Comparison of ENCODE assay signal across 1 cellular context in genomic region chr3:9786209-9786739, GRCh38.
A peak's percentile ranks its signal among the peaks of the same experiment; 100 is the strongest.
TF ChIP-seq lines count a peak whose summit lies in the region.

No MANE protein-coding gene starts in this region.

TF ChIP-seq in K562, 482 proteins besides CTCF, POLR2A, EP300 and RAD21 (continued from another document and continues in another):
- no peak for TF ChIP-seq MGA (IDR thresholded peaks at IDR 0.05)
- no peak for TF ChIP-seq ZNF175 (CRISPR knock-in tag; IDR thresholded peaks at IDR 0.05; ENCODE audit: low read depth)
- TF ChIP-seq, protein P1, sequence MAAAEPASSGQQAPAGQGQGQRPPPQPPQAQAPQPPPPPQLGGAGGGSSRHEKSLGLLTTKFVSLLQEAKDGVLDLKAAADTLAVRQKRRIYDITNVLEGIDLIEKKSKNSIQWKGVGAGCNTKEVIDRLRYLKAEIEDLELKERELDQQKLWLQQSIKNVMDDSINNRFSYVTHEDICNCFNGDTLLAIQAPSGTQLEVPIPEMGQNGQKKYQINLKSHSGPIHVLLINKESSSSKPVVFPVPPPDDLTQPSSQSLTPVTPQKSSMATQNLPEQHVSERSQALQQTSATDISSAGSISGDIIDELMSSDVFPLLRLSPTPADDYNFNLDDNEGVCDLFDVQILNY (CRISPR knock-in tag; IDR thresholded peaks at IDR 0.05): no peak
- no peak for TF ChIP-seq ZBTB43 (CRISPR knock-in tag; IDR thresholded peaks at IDR 0.05)
- TF ChIP-seq EP400 (IDR thresholded peaks at IDR 0.05): peak; percentile 39; the same call in 1 of the 2 replicates
- TF ChIP-seq ZNF586 (CRISPR knock-in tag; conservative IDR thresholded peaks at IDR 0.05): no peak
- TF ChIP-seq, protein P2, sequence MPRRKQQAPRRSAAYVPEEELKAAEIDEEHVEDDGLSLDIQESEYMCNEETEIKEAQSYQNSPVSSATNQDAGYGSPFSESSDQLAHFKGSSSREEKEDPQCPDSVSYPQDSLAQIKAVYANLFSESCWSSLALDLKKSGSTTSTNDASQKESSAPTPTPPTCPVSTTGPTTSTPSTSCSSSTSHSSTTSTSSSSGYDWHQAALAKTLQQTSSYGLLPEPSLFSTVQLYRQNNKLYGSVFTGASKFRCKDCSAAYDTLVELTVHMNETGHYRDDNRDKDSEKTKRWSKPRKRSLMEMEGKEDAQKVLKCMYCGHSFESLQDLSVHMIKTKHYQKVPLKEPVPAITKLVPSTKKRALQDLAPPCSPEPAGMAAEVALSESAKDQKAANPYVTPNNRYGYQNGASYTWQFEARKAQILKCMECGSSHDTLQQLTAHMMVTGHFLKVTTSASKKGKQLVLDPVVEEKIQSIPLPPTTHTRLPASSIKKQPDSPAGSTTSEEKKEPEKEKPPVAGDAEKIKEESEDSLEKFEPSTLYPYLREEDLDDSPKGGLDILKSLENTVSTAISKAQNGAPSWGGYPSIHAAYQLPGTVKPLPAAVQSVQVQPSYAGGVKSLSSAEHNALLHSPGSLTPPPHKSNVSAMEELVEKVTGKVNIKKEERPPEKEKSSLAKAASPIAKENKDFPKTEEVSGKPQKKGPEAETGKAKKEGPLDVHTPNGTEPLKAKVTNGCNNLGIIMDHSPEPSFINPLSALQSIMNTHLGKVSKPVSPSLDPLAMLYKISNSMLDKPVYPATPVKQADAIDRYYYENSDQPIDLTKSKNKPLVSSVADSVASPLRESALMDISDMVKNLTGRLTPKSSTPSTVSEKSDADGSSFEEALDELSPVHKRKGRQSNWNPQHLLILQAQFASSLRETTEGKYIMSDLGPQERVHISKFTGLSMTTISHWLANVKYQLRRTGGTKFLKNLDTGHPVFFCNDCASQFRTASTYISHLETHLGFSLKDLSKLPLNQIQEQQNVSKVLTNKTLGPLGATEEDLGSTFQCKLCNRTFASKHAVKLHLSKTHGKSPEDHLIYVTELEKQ (CRISPR knock-in tag; IDR thresholded peaks at IDR 0.05): no peak
- no peak for TF ChIP-seq ZNF717 (CRISPR knock-in tag; IDR thresholded peaks at IDR 0.05)
- TF ChIP-seq BCL6 (CRISPR knock-in tag; IDR thresholded peaks at IDR 0.05): no peak
- no peak for TF ChIP-seq HDGF (IDR thresholded peaks at IDR 0.05)
- no peak for TF ChIP-seq ZBTB49 (CRISPR knock-in tag; IDR thresholded peaks at IDR 0.05; ENCODE audit: borderline replicate concordance)
- no peak for TF ChIP-seq ZNF609 (CRISPR knock-in tag; IDR thresholded peaks at IDR 0.05; ENCODE audit: borderline replicate concordance)
- TF ChIP-seq ZNF253 (CRISPR knock-in tag; conservative IDR thresholded peaks at IDR 0.05): no peak
- TF ChIP-seq HDAC2 (IDR thresholded peaks at IDR 0.05): no peak
- no peak for TF ChIP-seq ZFP36 (IDR thresholded peaks at IDR 0.05; ENCODE audit: low read depth, low read length, partially characterized antibody)
- no peak for TF ChIP-seq ATF1 (CRISPR knock-in tag; IDR thresholded peaks at IDR 0.05)
- no peak for TF ChIP-seq ATF1 (tag; IDR thresholded peaks at IDR 0.05)
- TF ChIP-seq MYC (IDR thresholded peaks at IDR 0.05; ENCODE audit: low read depth, low read length): 0 out of 2 replicates have a peak, but pooled peaks have one; percentile 3
- TF ChIP-seq MYC (CRISPR knock-in tag; IDR thresholded peaks at IDR 0.05; ENCODE audit: borderline replicate concordance, low read depth): peak; percentile 11; the same call in 1 of the 2 replicates
- no peak for TF ChIP-seq PYGO2 (tag; IDR thresholded peaks at IDR 0.05)
- peak; percentile 45 for TF ChIP-seq CXXC5 (CRISPR knock-in tag; IDR thresholded peaks at IDR 0.05)
- TF ChIP-seq HMG20A (CRISPR knock-in tag; conservative IDR thresholded peaks at IDR 0.05): no peak
- TF ChIP-seq ARHGAP35 (IDR thresholded peaks at IDR 0.05; ENCODE audit: partially characterized antibody): no peak
- TF ChIP-seq CREB1 (IDR thresholded peaks at IDR 0.05): no peak
- no peak for TF ChIP-seq CREB1 (CRISPR knock-in tag; IDR thresholded peaks at IDR 0.05)
- TF ChIP-seq ZNF184 (CRISPR knock-in tag; IDR thresholded peaks at IDR 0.05): no peak
- TF ChIP-seq, protein P3, sequence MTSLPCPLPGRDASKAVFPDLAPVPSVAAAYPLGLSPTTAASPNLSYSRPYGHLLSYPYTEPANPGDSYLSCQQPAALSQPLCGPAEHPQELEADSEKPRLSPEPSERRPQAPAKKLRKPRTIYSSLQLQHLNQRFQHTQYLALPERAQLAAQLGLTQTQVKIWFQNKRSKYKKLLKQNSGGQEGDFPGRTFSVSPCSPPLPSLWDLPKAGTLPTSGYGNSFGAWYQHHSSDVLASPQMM (CRISPR knock-in tag; IDR thresholded peaks at IDR 0.05): no peak
- TF ChIP-seq MYBL2 (IDR thresholded peaks at IDR 0.05; ENCODE audit: low read depth): no peak
- TF ChIP-seq MYBL2 (CRISPR knock-in tag; IDR thresholded peaks at IDR 0.05; ENCODE audit: borderline replicate concordance): no peak
- peak; percentile 89 for TF ChIP-seq SOX6 (IDR thresholded peaks at IDR 0.05)
- TF ChIP-seq, protein P4, sequence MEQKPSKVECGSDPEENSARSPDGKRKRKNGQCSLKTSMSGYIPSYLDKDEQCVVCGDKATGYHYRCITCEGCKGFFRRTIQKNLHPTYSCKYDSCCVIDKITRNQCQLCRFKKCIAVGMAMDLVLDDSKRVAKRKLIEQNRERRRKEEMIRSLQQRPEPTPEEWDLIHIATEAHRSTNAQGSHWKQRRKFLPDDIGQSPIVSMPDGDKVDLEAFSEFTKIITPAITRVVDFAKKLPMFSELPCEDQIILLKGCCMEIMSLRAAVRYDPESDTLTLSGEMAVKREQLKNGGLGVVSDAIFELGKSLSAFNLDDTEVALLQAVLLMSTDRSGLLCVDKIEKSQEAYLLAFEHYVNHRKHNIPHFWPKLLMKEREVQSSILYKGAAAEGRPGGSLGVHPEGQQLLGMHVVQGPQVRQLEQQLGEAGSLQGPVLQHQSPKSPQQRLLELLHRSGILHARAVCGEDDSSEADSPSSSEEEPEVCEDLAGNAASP (IDR thresholded peaks at IDR 0.05): 0 out of 2 replicates have a peak, but pooled peaks have one; percentile 33
